8 cellular contexts compared by ENCODE assay signal in the genomic region with DNA sequence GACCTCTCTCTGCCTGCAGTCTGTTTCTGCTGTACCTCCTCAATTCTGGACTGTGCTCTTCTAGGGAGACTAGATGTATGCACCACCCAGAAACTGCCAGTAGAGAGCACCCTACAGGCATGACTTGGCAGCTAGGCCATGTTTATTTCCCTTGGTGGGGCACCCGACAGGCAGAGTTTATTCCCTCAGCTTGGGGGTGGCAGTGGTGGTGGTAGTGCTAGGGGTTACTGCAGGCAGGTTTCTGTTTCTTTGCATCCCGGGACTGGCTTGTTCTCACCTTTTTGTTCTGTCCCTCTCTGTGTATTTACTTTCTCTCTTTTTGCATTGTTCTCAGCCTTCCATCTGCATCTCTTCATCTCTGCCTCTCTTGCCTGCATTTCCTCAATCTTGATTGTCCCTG. TPM values are rescaled to one million over a fixed set of nuclear protein-coding genes. Genes with fewer than 3 reads are reported as not detected.
DNase-seq lines count a peak whose midpoint lies in the region; ATAC-seq lines count a peak whose summit lies in the region.

No MANE protein-coding gene starts in this region.

- peak; percentile 78 for DNase-seq in NCI-H2196 (lab: John Stamatoyannopoulos, UW; ENCODE audit: unreplicated experiment)
- DNase-seq in cerebellum (ENCODE audit: low spot score), result peak; percentile 87
- peak; percentile 52 for DNase-seq in kidney glomerular epithelial cell (lab: John Stamatoyannopoulos, UW)
- DNase-seq in stimulated activated CD4-positive, alpha-beta T cell treated with anti-CD3 and anti-CD28 coated beads, Interleukin-4, amount 100 ng/mL, for 4 hours, result peak; percentile 27 to 55
- no peak for DNase-seq in NCI-H1048 (lab: John Stamatoyannopoulos, UW)

- H3K4me2 ChIP-seq in BLaER1 treated with 17β-estradiol and CSF1 and Interleukin-3, amounts not matched to agents 10 nM and 100 nM, result peak overlapping the region; percentile 4 to 67 (median 55); a peak in 21 of 22 replicates

- peaks cover 0 to 17% (median 3%) of the 10 kb centered on the region in 11 experiments; a peak in 12 of 22 replicates for H3K36me3 ChIP-seq in BLaER1 treated with 17β-estradiol and CSF1 and Interleukin-3, amounts not matched to agents 10 nM and 100 nM

- H3K4me1 ChIP-seq in BLaER1 treated with 17β-estradiol and CSF1 and Interleukin-3, amounts not matched to agents 10 nM and 100 nM, result peaks cover 8 to 16% (median 13%) of the 10 kb centered on the region in 10 experiments

- H3K9me3 ChIP-seq in BLaER1 treated with 17β-estradiol and CSF1 and Interleukin-3, amounts not matched to agents 10 nM and 100 nM (replicated peaks in 1 of 11), result no peaks in the 10 kb centered on the region

- H4K20me1 ChIP-seq in BLaER1 treated with 17β-estradiol and CSF1 and Interleukin-3, amounts not matched to agents 10 nM and 100 nM, result no peaks in the 10 kb centered on the region; a peak in 1 of 22 replicates

- no peaks in the 10 kb centered on the region for H3K27me3 ChIP-seq in BLaER1 treated with 17β-estradiol and CSF1 and Interleukin-3, amounts not matched to agents 10 nM and 100 nM

- peak overlapping the region in 7 of 11 experiments; percentile 26 to 55 (median 43); a peak in 12 of 22 replicates for H3K27ac ChIP-seq in BLaER1 treated with 17β-estradiol and CSF1 and Interleukin-3, amounts not matched to agents 10 nM and 100 nM

- peak; percentile 47 for ATAC-seq in GM19463 (IDR thresholded peaks at IDR 0.05; ENCODE audit: unreplicated experiment)
- ATAC-seq in activated CD4-positive, CD25-positive, alpha-beta regulatory T cell treated with anti-CD3 and anti-CD28 coated beads, Interleukin-2, amount 50 U/mL, for 24 hours, result peak; percentile 90

- H3K4me3 ChIP-seq in BLaER1 treated with 17β-estradiol and CSF1 and Interleukin-3, amounts not matched to agents 10 nM and 100 nM, result no peak overlapping the region

- H3K9ac ChIP-seq in BLaER1 treated with 17β-estradiol and CSF1 and Interleukin-3, amounts not matched to agents 10 nM and 100 nM, result peak overlapping the region in 8 of 11 experiments; percentile 0 to 55 (median 28); a peak in 11 of 22 replicates

RNA-seq across cellular contexts. Expression of a gene that starts 13.6 kb away (rescaled TPM):
- total RNA-seq in cerebellum, result 22.8 TPM

RNA-seq across cellular contexts. Expression of a gene that starts 31.5 kb away (rescaled TPM):
- total RNA-seq in cerebellum, result 0.18 TPM
